ENCODE assay signal across 13 cellular contexts in genomic region chr6:10381133-10381829, GRCh38. TPM values are rescaled to one million over a fixed set of nuclear protein-coding genes. Genes with fewer than 3 reads are reported as not detected.
DNase-seq lines count a peak whose midpoint lies in the region; ATAC-seq and TF ChIP-seq lines count a peak whose summit lies in the region.
"Had no signal": no experiment of that assay in that cellular context is flagged by ENCODE, and none has a peak within 500 bp of the region (broad histone marks: within the 10 kb centered on the region; RNA-seq: fewer than 3 reads in every experiment).

No MANE protein-coding gene starts in this region.

- H3K36me3 ChIP-seq in iPS-18a (ENCODE audit: control insufficient read depth, low read depth, low read length) (no peaks in the 10 kb centered on the region), aorta (ENCODE audit: control insufficient read depth in 1 of 2, insufficient read depth in 2 of 2, low read length in 1 of 2) (no peaks in the 10 kb centered on the region), Caco-2 (ENCODE audit: control insufficient read depth, insufficient read depth, low read length) (no peaks in the 10 kb centered on the region)
- H3K36me3 ChIP-seq: BLaER1, left ventricle myocardium inferior had no signal

- no peak overlapping the region for H3K9ac ChIP-seq in iPS-18a (ENCODE audit: low read length)
- H3K9ac ChIP-seq: BLaER1 had no signal

- CTCF ChIA-PET in Caco-2 (lab: Charles Lee) = interaction anchor here (1.0 kb wide), 1 partner anchor 23 kb away, joined by 5 read pairs; no protein-coding TSS in a partner anchor

- DNase-seq in activated naive CD8-positive, alpha-beta T cell treated with anti-CD3 and anti-CD28 coated beads, Interleukin-2, amount 10 ng/mL, durations not matched to agents 7 days and 5 days = peak; percentile 37
- DNase-seq in activated naive CD8-positive, alpha-beta T cell treated with anti-CD3 and anti-CD28 coated beads for 36 hours = no peak
- DNase-seq in NCI-H82 (lab: John Stamatoyannopoulos, UW) (peak; percentile 86), aorta (no peak), Caco-2 (no peak), germinal center (ENCODE audit: low spot score) (no peak), CD1c-positive myeloid dendritic cell (ENCODE audit: extremely low spot score) (no peak)
- DNase-seq: activated CD4-positive, alpha-beta T cell treated with anti-CD3 and anti-CD28 coated beads for 4 hours; left ventricle myocardium inferior; NCI-H2107 had no signal

- WGBS in aorta, 2 donors = 14 to 15% methylated on average over 34 of the region's 34 CpGs

- H3K36me3 Mint-ChIP-seq in activated naive CD8-positive, alpha-beta T cell treated with anti-CD3 and anti-CD28 coated beads, Interleukin-2, amount 10 ng/mL, durations not matched to agents 7 days and 5 days = peaks cover 2% of the 10 kb centered on the region
- peaks cover 15% of the 10 kb centered on the region for H3K36me3 Mint-ChIP-seq in activated naive CD8-positive, alpha-beta T cell treated with anti-CD3 and anti-CD28 coated beads for 36 hours
- no peaks in the 10 kb centered on the region for H3K36me3 Mint-ChIP-seq in Caco-2 (ENCODE audit: insufficient read depth, unreplicated experiment)

- no peak for TF ChIP-seq CTCF in Caco-2 (IDR thresholded peaks at IDR 0.05; ENCODE audit: insufficient read depth in 1 of 2, low read depth in 1 of 2, low read length in 1 of 2, severe bottlenecking in 1 of 2, unreplicated experiment in 1 of 2)

- peaks cover 15% of the 10 kb centered on the region for H3K4me1 ChIP-seq in iPS-18a (ENCODE audit: control insufficient read depth, low read depth, low read length)
- H3K4me1 ChIP-seq in aorta (ENCODE audit: control insufficient read depth in 1 of 2, insufficient read depth in 2 of 2, low read length in 2 of 2) = no peaks in the 10 kb centered on the region
- H3K4me1 ChIP-seq in Caco-2 = peaks cover 11% of the 10 kb centered on the region; the same call in 1 of the 2 replicates

- peak overlapping the region; percentile 8 for H3K27ac Mint-ChIP-seq in activated naive CD8-positive, alpha-beta T cell treated with anti-CD3 and anti-CD28 coated beads, Interleukin-2, amount 10 ng/mL, durations not matched to agents 7 days and 5 days
- no peak overlapping the region for H3K27ac Mint-ChIP-seq in activated naive CD8-positive, alpha-beta T cell treated with anti-CD3 and anti-CD28 coated beads for 36 hours
- H3K27ac Mint-ChIP-seq in Caco-2 (ENCODE audit: unreplicated experiment) = no peak overlapping the region

- H3K4me3 Mint-ChIP-seq in activated naive CD8-positive, alpha-beta T cell treated with anti-CD3 and anti-CD28 coated beads, Interleukin-2, amount 10 ng/mL, durations not matched to agents 7 days and 5 days = no peak overlapping the region
- no peak overlapping the region for H3K4me3 Mint-ChIP-seq in activated naive CD8-positive, alpha-beta T cell treated with anti-CD3 and anti-CD28 coated beads for 36 hours
- no peak overlapping the region for H3K4me3 Mint-ChIP-seq in Caco-2 (ENCODE audit: unreplicated experiment)

- intact Hi-C loops in aorta (cut with DNase I) = no loop called here
- intact Hi-C loops in Caco-2 (cut with micrococcal nuclease; ENCODE audit: unreplicated experiment) = no loop called here

- no peak for ATAC-seq in activated naive CD8-positive, alpha-beta T cell treated with anti-CD3 and anti-CD28 coated beads, Interleukin-2, amount 10 ng/mL, durations not matched to agents 7 days and 5 days (ENCODE audit: low read depth)
- peak; percentile 41 for ATAC-seq in aorta (ENCODE audit: low FRiP score)

- no peaks in the 10 kb centered on the region for H3K9me3 ChIP-seq in iPS-18a (ENCODE audit: control insufficient read depth, low read depth, low read length)
- H3K9me3 ChIP-seq in aorta (ENCODE audit: control insufficient read depth, low read length) = peaks cover 5% of the 10 kb centered on the region
- no peaks in the 10 kb centered on the region for H3K9me3 ChIP-seq in Caco-2
- H3K9me3 ChIP-seq: left ventricle myocardium inferior had no signal

- H3K4me3 ChIP-seq in iPS-18a (ENCODE audit: low read length) (peak overlapping the region; percentile 14), aorta (ENCODE audit: low read length in 2 of 2) (no peak overlapping the region), Caco-2 (ENCODE audit: low read depth, low read length) (no peak overlapping the region)
- H3K4me3 ChIP-seq: BLaER1, left ventricle myocardium inferior had no signal

- POLR2A ChIA-PET in activated naive CD8-positive, alpha-beta T cell treated with anti-CD3 and anti-CD28 coated beads, Interleukin-2, amount 10 ng/mL, durations not matched to agents 7 days and 5 days (lab: Charles Lee) = no interaction called here
- POLR2A ChIA-PET in Caco-2 (lab: Charles Lee) = no interaction called here

- no peak overlapping the region for H3K27ac ChIP-seq in iPS-18a (ENCODE audit: low read length)
- H3K27ac ChIP-seq in aorta (ENCODE audit: low read depth in 1 of 2, low read length in 2 of 2) = no peak overlapping the region
- H3K27ac ChIP-seq: BLaER1, epithelial cell of prostate, left ventricle myocardium inferior had no signal

- BruUV-seq in Caco-2 (replicated peaks; lab: Mats Ljungman, UMichigan) = no TSS peak

- H3K27me3 ChIP-seq in iPS-18a (ENCODE audit: control insufficient read depth, insufficient read depth, low read length) = peaks cover 85% of the 10 kb centered on the region
- no peaks in the 10 kb centered on the region for H3K27me3 ChIP-seq in aorta (ENCODE audit: control insufficient read depth in 1 of 2, insufficient read depth in 2 of 2, low read length in 1 of 2)
- no peaks in the 10 kb centered on the region for H3K27me3 ChIP-seq in Caco-2 (replicated peaks; ENCODE audit: control insufficient read depth, insufficient read depth, low read length)

- peaks cover 2% of the 10 kb centered on the region for H3K9me3 Mint-ChIP-seq in activated naive CD8-positive, alpha-beta T cell treated with anti-CD3 and anti-CD28 coated beads, Interleukin-2, amount 10 ng/mL, durations not matched to agents 7 days and 5 days
- H3K9me3 Mint-ChIP-seq in activated naive CD8-positive, alpha-beta T cell treated with anti-CD3 and anti-CD28 coated beads for 36 hours = peaks cover 15% of the 10 kb centered on the region
- no peaks in the 10 kb centered on the region for H3K9me3 Mint-ChIP-seq in Caco-2 (ENCODE audit: unreplicated experiment)

- peaks cover 57% of the 10 kb centered on the region for H3K27me3 Mint-ChIP-seq in activated naive CD8-positive, alpha-beta T cell treated with anti-CD3 and anti-CD28 coated beads, Interleukin-2, amount 10 ng/mL, durations not matched to agents 7 days and 5 days
- peaks cover 84% of the 10 kb centered on the region for H3K27me3 Mint-ChIP-seq in activated naive CD8-positive, alpha-beta T cell treated with anti-CD3 and anti-CD28 coated beads for 36 hours
- no peaks in the 10 kb centered on the region for H3K27me3 Mint-ChIP-seq in Caco-2 (ENCODE audit: insufficient read depth, unreplicated experiment)

- H3K4me1 Mint-ChIP-seq in activated naive CD8-positive, alpha-beta T cell treated with anti-CD3 and anti-CD28 coated beads, Interleukin-2, amount 10 ng/mL, durations not matched to agents 7 days and 5 days = peaks cover 2% of the 10 kb centered on the region
- H3K4me1 Mint-ChIP-seq in activated naive CD8-positive, alpha-beta T cell treated with anti-CD3 and anti-CD28 coated beads for 36 hours = peaks cover 11% of the 10 kb centered on the region
- H3K4me1 Mint-ChIP-seq in Caco-2 (ENCODE audit: low read depth, unreplicated experiment) = peaks cover 7% of the 10 kb centered on the region

RNA-seq across cellular contexts. Expression of gene TFAP2A, which starts 33.6 kb away (rescaled TPM):
- total RNA-seq in activated naive CD8-positive, alpha-beta T cell treated with anti-CD3 and anti-CD28 coated beads, Interleukin-2, amount 10 ng/mL, durations not matched to agents 7 days and 5 days = not detected
- under 1 TPM in 1 of 2 experiments, not detected in 1; 0.10 TPM for total RNA-seq in activated naive CD8-positive, alpha-beta T cell treated with anti-CD3 and anti-CD28 coated beads for 36 hours
- total RNA-seq in aorta (under 1 TPM; 0.23 to 0.63 TPM), Caco-2 (2022) (6.3 and 8.7 TPM in 2 replicates)
- polyA plus RNA-seq in aorta = under 1 TPM in 1 of 2 donors, not detected in 1; 0.38 TPM

Comparison
In these comparisons a context has a peak if more than half of its experiments do, and no peak if none do; other contexts are left out.
1. DNase-seq: peak in activated naive CD8-positive, alpha-beta T cell treated with anti-CD3 and anti-CD28 coated beads, Interleukin-2, amount 10 ng/mL, durations not matched to agents 7 days and 5 days (single experiment) and NCI-H82 (single experiment); none in activated naive CD8-positive, alpha-beta T cell treated with anti-CD3 and anti-CD28 coated beads for 36 hours (single experiment), aorta (0 of 2), Caco-2 (0 of 2), germinal center (single experiment) and CD1c-positive myeloid dendritic cell (single experiment).